ENCODE assay signal across 23 cellular contexts in the genomic region with DNA sequence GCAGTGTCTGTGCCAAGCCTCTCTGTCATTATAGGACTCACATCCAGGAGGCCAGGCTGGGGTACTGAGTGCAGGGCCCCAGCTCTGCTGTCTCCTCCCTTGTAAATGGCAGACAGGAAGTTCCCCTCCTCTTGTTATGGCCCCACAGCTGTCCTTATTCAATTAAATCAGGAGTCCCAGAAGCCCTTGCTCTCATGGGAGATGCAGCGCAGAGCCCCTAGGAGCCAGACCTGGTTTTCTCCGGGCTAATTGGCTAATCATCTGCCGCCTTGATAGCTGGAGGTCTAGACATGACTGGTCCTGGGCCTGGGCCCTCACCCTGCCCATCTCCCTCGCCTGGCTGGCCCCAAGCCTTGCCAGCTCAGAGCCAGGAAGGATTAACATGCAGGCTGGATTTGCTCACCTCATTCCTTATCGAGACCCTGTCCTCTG.
DNase-seq lines count a peak whose midpoint lies in the region; ATAC-seq and TF ChIP-seq lines count a peak whose summit lies in the region.
"Had no signal": no experiment of that assay in that cellular context is flagged by ENCODE, and none has a peak within 500 bp of the region (broad histone marks: within the 10 kb centered on the region; RNA-seq: fewer than 3 reads in every experiment).

No MANE protein-coding gene starts in this region.

- H3K4me3 Mint-ChIP-seq in activated CD8-positive, alpha-beta memory T cell treated with anti-CD3 and anti-CD28 coated beads, Interleukin-2, amount 10 ng/mL, durations not matched to agents 7 days and 5 days: no peak overlapping the region
- H3K4me3 Mint-ChIP-seq: CD4-positive, alpha-beta memory T cell; stimulated activated memory B cell treated with anti-CD40 and anti-IgM and Interleukin-4, amounts not matched to agents 10 μg/mL and 1 μg/mL and 100 μg/mL, for 72 hours had no signal

- H3K4me1 Mint-ChIP-seq in activated CD8-positive, alpha-beta memory T cell treated with anti-CD3 and anti-CD28 coated beads, Interleukin-2, amount 10 ng/mL, durations not matched to agents 7 days and 5 days: no peaks in the 10 kb centered on the region
- H3K4me1 Mint-ChIP-seq: stimulated activated memory B cell treated with anti-CD40 and anti-IgM and Interleukin-4, amounts not matched to agents 10 μg/mL and 1 μg/mL and 100 μg/mL, for 72 hours had no signal

- no peak for TF ChIP-seq CTCF in thyroid gland (IDR thresholded peaks at IDR 0.05)

- H3K4me3 ChIP-seq in mesenchymal stem cell (ENCODE audit: insufficient read depth in 1 of 2, low read depth in 1 of 2, low read length in 2 of 2): no peak overlapping the region
- no peak overlapping the region for H3K4me3 ChIP-seq in thyroid gland (replicated peaks in 1 of 3)
- H3K4me3 ChIP-seq: left lung, thoracic aorta had no signal

- no peak overlapping the region for H2AFZ ChIP-seq in mesenchymal stem cell (ENCODE audit: low read depth, low read length)

- H3K4me1 ChIP-seq in mesenchymal stem cell (ENCODE audit: control insufficient read depth, insufficient read depth, low read depth, low read length) (peaks cover 5% of the 10 kb centered on the region), thyroid gland (peaks cover 32 to 57% of the 10 kb centered on the region in 2 donors)
- H3K4me1 ChIP-seq: left lung had no signal

- no peak overlapping the region for H4K91ac ChIP-seq in mesenchymal stem cell (ENCODE audit: low read length)

- no peak overlapping the region for H3K14ac ChIP-seq in mesenchymal stem cell (ENCODE audit: low read length in 2 of 2)

- no peak overlapping the region for H2BK120ac ChIP-seq in mesenchymal stem cell (ENCODE audit: low read depth, low read length)

- no peak for ATAC-seq in activated CD8-positive, alpha-beta memory T cell treated with anti-CD3 and anti-CD28 coated beads, Interleukin-2, amount 10 ng/mL, durations not matched to agents 7 days and 5 days
- no peak for ATAC-seq in HG03565 (IDR thresholded peaks at IDR 0.05; ENCODE audit: unreplicated experiment)
- ATAC-seq: left lung; PC-3; right cardiac atrium; stimulated activated memory B cell treated with anti-CD40 and anti-IgM and Interleukin-4, amounts not matched to agents 10 μg/mL and 1 μg/mL and 100 μg/mL, for 72 hours had no signal

- H3K27me3 Mint-ChIP-seq in activated CD8-positive, alpha-beta memory T cell treated with anti-CD3 and anti-CD28 coated beads, Interleukin-2, amount 10 ng/mL, durations not matched to agents 7 days and 5 days: peaks cover 18% of the 10 kb centered on the region

- H3K36me3 ChIP-seq in mesenchymal stem cell (ENCODE audit: control insufficient read depth in 1 of 2, insufficient read depth in 2 of 2, low read depth in 1 of 2, low read length in 2 of 2): no peaks in the 10 kb centered on the region
- no peaks in the 10 kb centered on the region for H3K36me3 ChIP-seq in thyroid gland
- H3K36me3 ChIP-seq: left lung, thoracic aorta had no signal

- no peak overlapping the region for H3K9ac ChIP-seq in mesenchymal stem cell (ENCODE audit: low read length)
- H3K9ac ChIP-seq: KMS-11 had no signal

- peak; percentile 40 for DNase-seq in activated CD8-positive, alpha-beta memory T cell treated with anti-CD3 and anti-CD28 coated beads, Interleukin-2, amount 50 U/mL, for 48 hours
- no peak for DNase-seq in activated CD8-positive, alpha-beta memory T cell treated with anti-CD3 and anti-CD28 coated beads, Interleukin-2, amount 10 ng/mL, durations not matched to agents 7 days and 5 days
- DNase-seq in NCI-H82 treated with DMSO at 0.1 percent for 48 hours (lab: John Stamatoyannopoulos, UW; ENCODE audit: unreplicated experiment) (peak; percentile 87), mesenchymal stem cell (no peak), thyroid gland (no peak), SKM-1 treated with dmso at 0.1 percent for 144 hours (lab: John Stamatoyannopoulos, UW; ENCODE audit: unreplicated experiment) (no peak)
- no peak for DNase-seq in activated effector memory CD4-positive, alpha-beta T cell treated with Interleukin-2 at 50 U/mL for 16 hours
- DNase-seq: activated CD4-positive, alpha-beta T cell treated with anti-CD3 and anti-CD28 coated beads for 4 hours; activated naive CD4-positive, alpha-beta T cell treated with Interleukin-2 at 50 U/mL for 16 hours; CD4-positive, alpha-beta memory T cell; cerebellar nuclear complex; DMS79; effector memory CD4-positive, alpha-beta T cell; glutamatergic neuron; left lung; NCI-H1105 treated with DMSO at 0.1 percent for 48 hours; PC-3; right cardiac atrium; T-helper 9 cell had no signal

- CTCF ChIA-PET in activated CD8-positive, alpha-beta memory T cell treated with anti-CD3 and anti-CD28 coated beads, Interleukin-2, amount 10 ng/mL, durations not matched to agents 7 days and 5 days (lab: Charles Lee): no interaction called here

- intact Hi-C loops in thyroid gland (cut with DNase I): no loop called here

- H4K8ac ChIP-seq in mesenchymal stem cell (ENCODE audit: low read length): peak overlapping the region; percentile 12

- no peak overlapping the region for H2BK12ac ChIP-seq in mesenchymal stem cell (ENCODE audit: low read length in 2 of 2)

- no peak overlapping the region for H3K27ac ChIP-seq in mesenchymal stem cell (ENCODE audit: low read length, poor library complexity, severe bottlenecking)
- peak overlapping the region in 2 of 3 donors; percentile 20 to 50 for H3K27ac ChIP-seq in thyroid gland
- H3K27ac ChIP-seq: KMS-11, left lung, thoracic aorta had no signal

- no peak overlapping the region for H2AK5ac ChIP-seq in mesenchymal stem cell (ENCODE audit: low read length, severe bottlenecking)

- TF ChIP-seq POLR2A in thyroid gland (IDR thresholded peaks at IDR 0.05): no peak

- peaks cover 2% of the 10 kb centered on the region for H3K9me3 Mint-ChIP-seq in activated CD8-positive, alpha-beta memory T cell treated with anti-CD3 and anti-CD28 coated beads, Interleukin-2, amount 10 ng/mL, durations not matched to agents 7 days and 5 days (ENCODE audit: low read depth)

- no peak overlapping the region for H2BK5ac ChIP-seq in mesenchymal stem cell (ENCODE audit: low read depth, low read length, poor library complexity, severe bottlenecking)

- no peak overlapping the region for H3K4ac ChIP-seq in mesenchymal stem cell (ENCODE audit: low read depth in 1 of 2, low read length in 2 of 2)

- H3K9me3 ChIP-seq in mesenchymal stem cell (ENCODE audit: control insufficient read depth, low read length) (peaks cover 13% of the 10 kb centered on the region), thyroid gland (no peaks in the 10 kb centered on the region)

- peaks cover 0 to 11% of the 10 kb centered on the region in 2 experiments for H3K27me3 ChIP-seq in mesenchymal stem cell (ENCODE audit: control insufficient read depth in 1 of 2, insufficient read depth in 1 of 2, low read length in 2 of 2)
- no peaks in the 10 kb centered on the region for H3K27me3 ChIP-seq in thyroid gland
- H3K27me3 ChIP-seq: left lung had no signal

- no peak overlapping the region for H2BK15ac ChIP-seq in mesenchymal stem cell (ENCODE audit: low read depth, poor library complexity, severe bottlenecking)

- no peak overlapping the region for H3K23ac ChIP-seq in mesenchymal stem cell (ENCODE audit: low read length in 2 of 2)

- no peaks in the 10 kb centered on the region for H3K79me1 ChIP-seq in mesenchymal stem cell (replicated peaks; ENCODE audit: low read length, poor library complexity, severe bottlenecking)

- WGBS in mesenchymal stem cell: 86% methylated on average over 5 of the region's 5 CpGs
- 86 to 96% methylated on average over 5 of the region's 5 CpGs for WGBS in thyroid gland, 2 donors

- no peak overlapping the region for H3K18ac ChIP-seq in mesenchymal stem cell (ENCODE audit: low read depth in 1 of 2, low read length in 2 of 2)

- no peak overlapping the region for H3K27ac Mint-ChIP-seq in activated CD8-positive, alpha-beta memory T cell treated with anti-CD3 and anti-CD28 coated beads, Interleukin-2, amount 10 ng/mL, durations not matched to agents 7 days and 5 days
- H3K27ac Mint-ChIP-seq: stimulated activated memory B cell treated with anti-CD40 and anti-IgM and Interleukin-4, amounts not matched to agents 10 μg/mL and 1 μg/mL and 100 μg/mL, for 72 hours had no signal

- H3K36me3 Mint-ChIP-seq in activated CD8-positive, alpha-beta memory T cell treated with anti-CD3 and anti-CD28 coated beads, Interleukin-2, amount 10 ng/mL, durations not matched to agents 7 days and 5 days: no peaks in the 10 kb centered on the region
- H3K36me3 Mint-ChIP-seq: stimulated activated memory B cell treated with anti-CD40 and anti-IgM and Interleukin-4, amounts not matched to agents 10 μg/mL and 1 μg/mL and 100 μg/mL, for 72 hours had no signal

- no peak overlapping the region for H3K4me2 ChIP-seq in mesenchymal stem cell (ENCODE audit: low read length, poor library complexity, severe bottlenecking)
- H3K4me2 ChIP-seq: KMS-11 had no signal

Comparison
In these comparisons a context has a peak if more than half of its experiments do, and no peak if none do; other contexts are left out.
1. DNase-seq: peak in activated CD8-positive, alpha-beta memory T cell treated with anti-CD3 and anti-CD28 coated beads, Interleukin-2, amount 50 U/mL, for 48 hours (single experiment) and NCI-H82 treated with DMSO at 0.1 percent for 48 hours (single experiment); none in activated CD8-positive, alpha-beta memory T cell treated with anti-CD3 and anti-CD28 coated beads, Interleukin-2, amount 10 ng/mL, durations not matched to agents 7 days and 5 days (single experiment), mesenchymal stem cell (single experiment), thyroid gland (0 of 2), SKM-1 treated with dmso at 0.1 percent for 144 hours (single experiment) and activated effector memory CD4-positive, alpha-beta T cell treated with Interleukin-2 at 50 U/mL for 16 hours (single experiment).